ENCODE assay signal across 24 cellular contexts in genomic region chr10:132763545-132763944, GRCh38. TPM values are rescaled to one million over a fixed set of nuclear protein-coding genes. Genes with fewer than 3 reads are reported as not detected.
"Had no signal": no experiment of that assay in that cellular context is flagged by ENCODE, and none has a peak within 500 bp of the region (broad histone marks: within the 10 kb centered on the region; RNA-seq: fewer than 3 reads in every experiment).

No MANE protein-coding gene starts in this region.

- H3K27ac ChIP-seq: coronary artery, lower lobe of right lung, neutrophil, parathyroid adenoma, stomach, testis, tibial artery, upper lobe of left lung, uterus had no signal

- ATAC-seq: effector memory CD8-positive, alpha-beta T cell; left ventricle myocardium superior; lower lobe of right lung; naive thymus-derived CD8-positive, alpha-beta T cell; sciatic nerve had no signal

- H3K4me1 ChIP-seq: lower lobe of right lung, parathyroid adenoma, testis, tibial artery, upper lobe of left lung, uterus had no signal

- H3K4me3 ChIP-seq: coronary artery, lower lobe of right lung, smooth muscle cell, stomach, testis, tibial artery, upper lobe of left lung, uterus had no signal

- H3K79me2 ChIP-seq: parathyroid adenoma had no signal

- H3K4me2 ChIP-seq: smooth muscle cell had no signal

- H3K27me3 ChIP-seq: neutrophil, stomach, testis, tibial artery, upper lobe of left lung, uterus had no signal

- H3K9me3 ChIP-seq: lower lobe of right lung, stomach, testis, tibial artery, upper lobe of left lung, uterus had no signal

- H2AFZ ChIP-seq: parathyroid adenoma had no signal

- H3K36me3 ChIP-seq: uterus had no signal

- H3K9ac ChIP-seq: parathyroid adenoma had no signal

- DNase-seq: dermis blood vessel endothelial cell; effector memory CD8-positive, alpha-beta T cell; hypothalamus; immature natural killer cell; left ventricle myocardium superior; lower lobe of right lung; naive thymus-derived CD8-positive, alpha-beta T cell; nephron progenitor cell; stimulated activated CD4-positive, alpha-beta T cell treated with anti-CD3 and anti-CD28 coated beads, Interleukin-12 subunit alpha, Interleukin-12 subunit beta, amount 100 ng/mL, for 4 hours; stimulated activated CD4-positive, alpha-beta T cell treated with anti-CD3 and anti-CD28 coated beads, Interleukin-1b, Interleukin-23, amount 100 ng/mL, for 48 hours; stimulated activated CD4-positive, alpha-beta T cell treated with anti-CD3 and anti-CD28 coated beads, Interleukin-4, amount 100 ng/mL, for 1 hour; stimulated activated CD8-positive, alpha-beta memory T cell treated with anti-CD3 and anti-CD28 coated beads, Interleukin-4, amount 100 ng/mL, for 48 hours; stimulated activated naive CD4-positive, alpha-beta T cell treated with Interleukin-2 at 50 U/mL for 16 hours; stomach; testis; tibial artery; upper lobe of left lung; uterus had no signal

RNA-seq across cellular contexts. Expression of gene NKX6-2, which starts 22.4 kb away (rescaled TPM):
- polyA plus RNA-seq: immature natural killer cell, keratinocyte had no signal
